ENCODE assay signal across 9 cellular contexts in the genomic region with DNA sequence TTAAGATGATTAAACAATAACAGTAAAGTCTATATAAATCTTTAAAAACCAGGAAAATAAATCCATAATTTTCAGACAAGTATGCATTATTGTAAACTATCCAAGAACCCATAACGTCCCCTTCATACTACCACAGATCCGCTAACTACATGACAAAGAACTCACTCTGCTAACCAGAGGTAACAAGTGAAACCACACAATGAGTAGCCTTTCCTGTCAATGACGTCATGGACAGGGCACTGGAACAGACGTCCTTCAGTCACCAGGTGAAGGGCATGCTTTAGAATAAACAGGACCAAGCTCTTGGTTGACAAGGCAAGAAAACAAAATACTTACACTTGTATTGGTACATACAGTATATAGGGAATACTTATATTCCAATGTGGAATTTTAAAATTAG. TPM values are rescaled to one million over a fixed set of nuclear protein-coding genes. Genes with fewer than 3 reads are reported as not detected.
DNase-seq lines count a peak whose midpoint lies in the region; ATAC-seq, FAIRE-seq and TF ChIP-seq lines count a peak whose summit lies in the region.
"Had no signal": no experiment of that assay in that cellular context is flagged by ENCODE, and none has a peak within 500 bp of the region (broad histone marks: within the 10 kb centered on the region; RNA-seq: fewer than 3 reads in every experiment).

No MANE protein-coding gene starts in this region.

- no peaks in the 10 kb centered on the region for H3K4me1 Mint-ChIP-seq in stimulated activated naive CD8-positive, alpha-beta T cell treated with anti-CD3 and anti-CD28 coated beads, Interleukin-15, amount 100 ng/mL, for 72 hours
- no peaks in the 10 kb centered on the region for H3K4me1 Mint-ChIP-seq in activated T-helper 2 cell treated with anti-CD3 and anti-CD28 coated beads, Interferon-gamma antibody, Interleukin-2, Interleukin-4, amounts not matched to agents 10 μg/mL and 5 μg/mL and 100 μg/mL, durations not matched to agents 14 hours and 24 hours and 36 hours (ENCODE audit: low read depth)

- FAIRE-seq in urothelium cell line (lab: Jason Lieb, UNC), result no peak

- DNase-seq in stimulated activated naive CD8-positive, alpha-beta T cell treated with anti-CD3 and anti-CD28 coated beads, Interleukin-15, amount 100 ng/mL, for 72 hours, result no peak
- DNase-seq in stimulated activated naive CD8-positive, alpha-beta T cell treated with anti-CD3 and anti-CD28 coated beads, Interleukin-15, Interleukin-2, amounts not matched to agents 100 U/mL and 50 U/mL, for 24 hours, result no peak
- DNase-seq in cardiac fibroblast (ENCODE audit: low read depth in 2 of 2), result peak; percentile 46 to 76
- no peak for DNase-seq in left lobe of liver (ENCODE audit: low spot score)
- DNase-seq in urothelium cell line (ENCODE audit: low spot score), result peak; percentile 60
- no peak for DNase-seq in inferior parietal cortex (ENCODE audit: extremely low spot score)
- DNase-seq in stimulated activated CD4-positive, alpha-beta T cell treated with anti-CD3 and anti-CD28 coated beads, Interleukin-2, amount 100 ng/mL, for 48 hours, result no peak
- no peak for DNase-seq in activated T-helper 2 cell treated with anti-CD3 and anti-CD28 coated beads, Interferon-gamma antibody, Interleukin-2, Interleukin-4, amounts not matched to agents 10 μg/mL and 5 μg/mL and 100 μg/mL, durations not matched to agents 14 hours and 24 hours and 36 hours (ENCODE audit: low spot score)
- DNase-seq: NCI-H2081 had no signal

- no peak overlapping the region for H3K27ac Mint-ChIP-seq in stimulated activated naive CD8-positive, alpha-beta T cell treated with anti-CD3 and anti-CD28 coated beads, Interleukin-15, amount 100 ng/mL, for 72 hours
- H3K27ac Mint-ChIP-seq in activated T-helper 2 cell treated with anti-CD3 and anti-CD28 coated beads, Interferon-gamma antibody, Interleukin-2, Interleukin-4, amounts not matched to agents 10 μg/mL and 5 μg/mL and 100 μg/mL, durations not matched to agents 14 hours and 24 hours and 36 hours, result no peak overlapping the region

- peak; percentile 37 for ATAC-seq in stimulated activated naive CD8-positive, alpha-beta T cell treated with anti-CD3 and anti-CD28 coated beads, Interleukin-15, amount 100 ng/mL, for 72 hours
- no peak for ATAC-seq in stimulated activated naive CD8-positive, alpha-beta T cell treated with anti-CD3 and anti-CD28 coated beads, Interleukin-15, Interleukin-2, amounts not matched to agents 100 U/mL and 50 U/mL, for 24 hours
- peak; percentile 81 for ATAC-seq in left lobe of liver

- no peaks in the 10 kb centered on the region for H3K36me3 Mint-ChIP-seq in activated T-helper 2 cell treated with anti-CD3 and anti-CD28 coated beads, Interferon-gamma antibody, Interleukin-2, Interleukin-4, amounts not matched to agents 10 μg/mL and 5 μg/mL and 100 μg/mL, durations not matched to agents 14 hours and 24 hours and 36 hours (ENCODE audit: low read depth)

- no peak overlapping the region for H3K4me3 ChIP-seq in cardiac fibroblast (replicated peaks in 1 of 2; ENCODE audit: low read depth in 2 of 2, low read length in 2 of 2)

- no peak for TF ChIP-seq CTCF in cardiac fibroblast (IDR thresholded peaks at IDR 0.05; ENCODE audit: low read depth, low read length)

- no peak overlapping the region for H3K4me3 Mint-ChIP-seq in stimulated activated naive CD8-positive, alpha-beta T cell treated with anti-CD3 and anti-CD28 coated beads, Interleukin-15, amount 100 ng/mL, for 72 hours
- no peak overlapping the region for H3K4me3 Mint-ChIP-seq in activated T-helper 2 cell treated with anti-CD3 and anti-CD28 coated beads, Interferon-gamma antibody, Interleukin-2, Interleukin-4, amounts not matched to agents 10 μg/mL and 5 μg/mL and 100 μg/mL, durations not matched to agents 14 hours and 24 hours and 36 hours (ENCODE audit: low read depth)

- no peaks in the 10 kb centered on the region for H3K9me3 Mint-ChIP-seq in stimulated activated naive CD8-positive, alpha-beta T cell treated with anti-CD3 and anti-CD28 coated beads, Interleukin-15, amount 100 ng/mL, for 72 hours
- H3K9me3 Mint-ChIP-seq in activated T-helper 2 cell treated with anti-CD3 and anti-CD28 coated beads, Interferon-gamma antibody, Interleukin-2, Interleukin-4, amounts not matched to agents 10 μg/mL and 5 μg/mL and 100 μg/mL, durations not matched to agents 14 hours and 24 hours and 36 hours, result no peaks in the 10 kb centered on the region

- no peaks in the 10 kb centered on the region for H3K27me3 Mint-ChIP-seq in stimulated activated naive CD8-positive, alpha-beta T cell treated with anti-CD3 and anti-CD28 coated beads, Interleukin-15, amount 100 ng/mL, for 72 hours
- no peaks in the 10 kb centered on the region for H3K27me3 Mint-ChIP-seq in activated T-helper 2 cell treated with anti-CD3 and anti-CD28 coated beads, Interferon-gamma antibody, Interleukin-2, Interleukin-4, amounts not matched to agents 10 μg/mL and 5 μg/mL and 100 μg/mL, durations not matched to agents 14 hours and 24 hours and 36 hours (ENCODE audit: low read depth)

- intact Hi-C loops in activated T-helper 2 cell treated with anti-CD3 and anti-CD28 coated beads, Interferon-gamma antibody, Interleukin-2, Interleukin-4, amounts not matched to agents 10 μg/mL and 5 μg/mL and 100 μg/mL, durations not matched to agents 14 hours and 24 hours and 36 hours (cut with micrococcal nuclease), result no loop called here

RNA-seq across cellular contexts. Expression of gene RNF130, which starts 45.2 kb away (rescaled TPM):
- total RNA-seq in left lobe of liver, result 102 TPM
- 10.0 and 10.3 TPM in 2 replicates for total RNA-seq in activated T-helper 2 cell treated with anti-CD3 and anti-CD28 coated beads, Interferon-gamma antibody, Interleukin-2, Interleukin-4, amounts not matched to agents 10 μg/mL and 5 μg/mL and 100 μg/mL, durations not matched to agents 14 hours and 24 hours and 36 hours

Comparison
In these comparisons a context has a peak if more than half of its experiments do, and no peak if none do; other contexts are left out.
1. DNase-seq: peak in cardiac fibroblast (2 of 2) and urothelium cell line (single experiment); none in stimulated activated naive CD8-positive, alpha-beta T cell treated with anti-CD3 and anti-CD28 coated beads, Interleukin-15, amount 100 ng/mL, for 72 hours (0 of 2), stimulated activated naive CD8-positive, alpha-beta T cell treated with anti-CD3 and anti-CD28 coated beads, Interleukin-15, Interleukin-2, amounts not matched to agents 100 U/mL and 50 U/mL, for 24 hours (single experiment), left lobe of liver (single experiment), inferior parietal cortex (single experiment), stimulated activated CD4-positive, alpha-beta T cell treated with anti-CD3 and anti-CD28 coated beads, Interleukin-2, amount 100 ng/mL, for 48 hours (0 of 2) and activated T-helper 2 cell treated with anti-CD3 and anti-CD28 coated beads, Interferon-gamma antibody, Interleukin-2, Interleukin-4, amounts not matched to agents 10 μg/mL and 5 μg/mL and 100 μg/mL, durations not matched to agents 14 hours and 24 hours and 36 hours (single experiment).